In genomic region chr5:19880859-19881436, GRCh38 we compare ENCODE assay signal across 1 cellular context.
TF ChIP-seq lines count a peak whose summit lies in the region.

No MANE protein-coding gene starts in this region.

TF ChIP-seq in H1, 55 proteins besides CTCF, POLR2A, EP300 and RAD21 (continued from another document):
- TF ChIP-seq, protein P1, sequence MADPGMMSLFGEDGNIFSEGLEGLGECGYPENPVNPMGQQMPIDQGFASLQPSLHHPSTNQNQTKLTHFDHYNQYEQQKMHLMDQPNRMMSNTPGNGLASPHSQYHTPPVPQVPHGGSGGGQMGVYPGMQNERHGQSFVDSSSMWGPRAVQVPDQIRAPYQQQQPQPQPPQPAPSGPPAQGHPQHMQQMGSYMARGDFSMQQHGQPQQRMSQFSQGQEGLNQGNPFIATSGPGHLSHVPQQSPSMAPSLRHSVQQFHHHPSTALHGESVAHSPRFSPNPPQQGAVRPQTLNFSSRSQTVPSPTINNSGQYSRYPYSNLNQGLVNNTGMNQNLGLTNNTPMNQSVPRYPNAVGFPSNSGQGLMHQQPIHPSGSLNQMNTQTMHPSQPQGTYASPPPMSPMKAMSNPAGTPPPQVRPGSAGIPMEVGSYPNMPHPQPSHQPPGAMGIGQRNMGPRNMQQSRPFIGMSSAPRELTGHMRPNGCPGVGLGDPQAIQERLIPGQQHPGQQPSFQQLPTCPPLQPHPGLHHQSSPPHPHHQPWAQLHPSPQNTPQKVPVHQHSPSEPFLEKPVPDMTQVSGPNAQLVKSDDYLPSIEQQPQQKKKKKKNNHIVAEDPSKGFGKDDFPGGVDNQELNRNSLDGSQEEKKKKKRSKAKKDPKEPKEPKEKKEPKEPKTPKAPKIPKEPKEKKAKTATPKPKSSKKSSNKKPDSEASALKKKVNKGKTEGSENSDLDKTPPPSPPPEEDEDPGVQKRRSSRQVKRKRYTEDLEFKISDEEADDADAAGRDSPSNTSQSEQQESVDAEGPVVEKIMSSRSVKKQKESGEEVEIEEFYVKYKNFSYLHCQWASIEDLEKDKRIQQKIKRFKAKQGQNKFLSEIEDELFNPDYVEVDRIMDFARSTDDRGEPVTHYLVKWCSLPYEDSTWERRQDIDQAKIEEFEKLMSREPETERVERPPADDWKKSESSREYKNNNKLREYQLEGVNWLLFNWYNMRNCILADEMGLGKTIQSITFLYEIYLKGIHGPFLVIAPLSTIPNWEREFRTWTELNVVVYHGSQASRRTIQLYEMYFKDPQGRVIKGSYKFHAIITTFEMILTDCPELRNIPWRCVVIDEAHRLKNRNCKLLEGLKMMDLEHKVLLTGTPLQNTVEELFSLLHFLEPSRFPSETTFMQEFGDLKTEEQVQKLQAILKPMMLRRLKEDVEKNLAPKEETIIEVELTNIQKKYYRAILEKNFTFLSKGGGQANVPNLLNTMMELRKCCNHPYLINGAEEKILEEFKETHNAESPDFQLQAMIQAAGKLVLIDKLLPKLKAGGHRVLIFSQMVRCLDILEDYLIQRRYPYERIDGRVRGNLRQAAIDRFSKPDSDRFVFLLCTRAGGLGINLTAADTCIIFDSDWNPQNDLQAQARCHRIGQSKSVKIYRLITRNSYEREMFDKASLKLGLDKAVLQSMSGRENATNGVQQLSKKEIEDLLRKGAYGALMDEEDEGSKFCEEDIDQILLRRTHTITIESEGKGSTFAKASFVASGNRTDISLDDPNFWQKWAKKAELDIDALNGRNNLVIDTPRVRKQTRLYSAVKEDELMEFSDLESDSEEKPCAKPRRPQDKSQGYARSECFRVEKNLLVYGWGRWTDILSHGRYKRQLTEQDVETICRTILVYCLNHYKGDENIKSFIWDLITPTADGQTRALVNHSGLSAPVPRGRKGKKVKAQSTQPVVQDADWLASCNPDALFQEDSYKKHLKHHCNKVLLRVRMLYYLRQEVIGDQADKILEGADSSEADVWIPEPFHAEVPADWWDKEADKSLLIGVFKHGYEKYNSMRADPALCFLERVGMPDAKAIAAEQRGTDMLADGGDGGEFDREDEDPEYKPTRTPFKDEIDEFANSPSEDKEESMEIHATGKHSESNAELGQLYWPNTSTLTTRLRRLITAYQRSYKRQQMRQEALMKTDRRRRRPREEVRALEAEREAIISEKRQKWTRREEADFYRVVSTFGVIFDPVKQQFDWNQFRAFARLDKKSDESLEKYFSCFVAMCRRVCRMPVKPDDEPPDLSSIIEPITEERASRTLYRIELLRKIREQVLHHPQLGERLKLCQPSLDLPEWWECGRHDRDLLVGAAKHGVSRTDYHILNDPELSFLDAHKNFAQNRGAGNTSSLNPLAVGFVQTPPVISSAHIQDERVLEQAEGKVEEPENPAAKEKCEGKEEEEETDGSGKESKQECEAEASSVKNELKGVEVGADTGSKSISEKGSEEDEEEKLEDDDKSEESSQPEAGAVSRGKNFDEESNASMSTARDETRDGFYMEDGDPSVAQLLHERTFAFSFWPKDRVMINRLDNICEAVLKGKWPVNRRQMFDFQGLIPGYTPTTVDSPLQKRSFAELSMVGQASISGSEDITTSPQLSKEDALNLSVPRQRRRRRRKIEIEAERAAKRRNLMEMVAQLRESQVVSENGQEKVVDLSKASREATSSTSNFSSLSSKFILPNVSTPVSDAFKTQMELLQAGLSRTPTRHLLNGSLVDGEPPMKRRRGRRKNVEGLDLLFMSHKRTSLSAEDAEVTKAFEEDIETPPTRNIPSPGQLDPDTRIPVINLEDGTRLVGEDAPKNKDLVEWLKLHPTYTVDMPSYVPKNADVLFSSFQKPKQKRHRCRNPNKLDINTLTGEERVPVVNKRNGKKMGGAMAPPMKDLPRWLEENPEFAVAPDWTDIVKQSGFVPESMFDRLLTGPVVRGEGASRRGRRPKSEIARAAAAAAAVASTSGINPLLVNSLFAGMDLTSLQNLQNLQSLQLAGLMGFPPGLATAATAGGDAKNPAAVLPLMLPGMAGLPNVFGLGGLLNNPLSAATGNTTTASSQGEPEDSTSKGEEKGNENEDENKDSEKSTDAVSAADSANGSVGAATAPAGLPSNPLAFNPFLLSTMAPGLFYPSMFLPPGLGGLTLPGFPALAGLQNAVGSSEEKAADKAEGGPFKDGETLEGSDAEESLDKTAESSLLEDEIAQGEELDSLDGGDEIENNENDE (IDR thresholded peaks at IDR 0.05; ENCODE audit: insufficient replicate concordance, low read length): peak; percentile 97
- no peak for TF ChIP-seq TEAD4 (IDR thresholded peaks at IDR 0.05; ENCODE audit: low read depth, low read length)
- TF ChIP-seq KDM4A (IDR thresholded peaks at IDR 0.05; ENCODE audit: low read depth, low read length, severe bottlenecking): no peak
- TF ChIP-seq GABPA (IDR thresholded peaks at IDR 0.05; ENCODE audit: borderline replicate concordance, insufficient read depth, low read length): no peak
- TF ChIP-seq CTBP2 (IDR thresholded peaks at IDR 0.05; ENCODE audit: borderline replicate concordance, insufficient read depth, insufficient read length, low read length): no peak
- no peak for TF ChIP-seq SRF (IDR thresholded peaks at IDR 0.05; ENCODE audit: low read depth, low read length)
- no peak for TF ChIP-seq NRF1 (IDR thresholded peaks at IDR 0.05; ENCODE audit: low read depth, low read length)
- TF ChIP-seq HDAC2 (IDR thresholded peaks at IDR 0.05; ENCODE audit: borderline replicate concordance in 1 of 2, low read depth in 2 of 2, low read length in 2 of 2): peak; percentile 53 to 90; a peak in 2 of 4 replicates
- no peak for TF ChIP-seq ASH2L (IDR thresholded peaks at IDR 0.05; ENCODE audit: low read length)
- TF ChIP-seq EGR1 (IDR thresholded peaks at IDR 0.05; ENCODE audit: borderline replicate concordance, low read depth, low read length): no peak
- TF ChIP-seq PHF8 (conservative IDR thresholded peaks at IDR 0.05; ENCODE audit: low read depth, low read length): no peak
- TF ChIP-seq RNF2 (IDR thresholded peaks at IDR 0.05; ENCODE audit: borderline replicate concordance, low read depth, low read length, missing control alignments, poor library complexity, severe bottlenecking): no peak
- TF ChIP-seq RXRA (IDR thresholded peaks at IDR 0.05; ENCODE audit: insufficient read depth, low read depth, low read length): no peak
- TF ChIP-seq CEBPB (IDR thresholded peaks at IDR 0.05; ENCODE audit: low read depth, low read length): no peak
- no peak for TF ChIP-seq CBX5 (IDR thresholded peaks at IDR 0.05; ENCODE audit: low read depth, low read length)
- 0 out of 2 replicates have a peak, but pooled peaks have one; percentile 13 for TF ChIP-seq TCF12 (IDR thresholded peaks at IDR 0.05; ENCODE audit: low read depth, low read length)
- no peak for TF ChIP-seq TAF7 (optimal IDR thresholded peaks at IDR 0.05; ENCODE audit: borderline replicate concordance, low read depth, low read length)
- no peak for TF ChIP-seq RBBP5 (IDR thresholded peaks at IDR 0.05; ENCODE audit: borderline replicate concordance, low read depth, low read length)
- TF ChIP-seq SP2 (IDR thresholded peaks at IDR 0.05; ENCODE audit: low read length): no peak
- no peak for TF ChIP-seq ATF3 (IDR thresholded peaks at IDR 0.05; ENCODE audit: insufficient read depth, low read depth, low read length)
- no peak for TF ChIP-seq BRCA1 (IDR thresholded peaks at IDR 0.05; ENCODE audit: low read depth, low read length)
- TF ChIP-seq TBP (IDR thresholded peaks at IDR 0.05; ENCODE audit: low read depth, low read length): no peak
- no peak for TF ChIP-seq YY1 (IDR thresholded peaks at IDR 0.05; ENCODE audit: low read depth, low read length)
- no peak for TF ChIP-seq KDM5A (IDR thresholded peaks at IDR 0.05; ENCODE audit: low read length)
- no peak for TF ChIP-seq MAFK (IDR thresholded peaks at IDR 0.05; ENCODE audit: low read depth, low read length)
- TF ChIP-seq SP1 (IDR thresholded peaks at IDR 0.05; ENCODE audit: low read depth, low read length): 0 out of 2 replicates have a peak, but pooled peaks have one; percentile 39
- TF ChIP-seq POU5F1 (IDR thresholded peaks at IDR 0.05; ENCODE audit: low read depth, low read length): no peak
- no peak for TF ChIP-seq MAX (IDR thresholded peaks at IDR 0.05)
- no peak for TF ChIP-seq HDAC6 (IDR thresholded peaks at IDR 0.05; ENCODE audit: low read depth, low read length)
- TF ChIP-seq JUND (IDR thresholded peaks at IDR 0.05; ENCODE audit: low read length): no peak
- TF ChIP-seq JUN (IDR thresholded peaks at IDR 0.05; ENCODE audit: low read depth, low read length): no peak
- no peak for TF ChIP-seq KDM1A (IDR thresholded peaks at IDR 0.05; ENCODE audit: borderline replicate concordance, low read length)
- no peak for TF ChIP-seq CREB1 (IDR thresholded peaks at IDR 0.05)
- TF ChIP-seq NANOG (IDR thresholded peaks at IDR 0.05; ENCODE audit: insufficient read depth, low read depth, low read length, poor library complexity, severe bottlenecking): peak; percentile 58
- TF ChIP-seq CHD1 (IDR thresholded peaks at IDR 0.05; ENCODE audit: low read depth, low read length): no peak
- no peak for TF ChIP-seq SIX5 (IDR thresholded peaks at IDR 0.05; ENCODE audit: low read depth, low read length)
- TF ChIP-seq CHD2 (IDR thresholded peaks at IDR 0.05; ENCODE audit: low read length): no peak
- TF ChIP-seq USF2 (IDR thresholded peaks at IDR 0.05; ENCODE audit: low read length): no peak
- TF ChIP-seq TAF1 (IDR thresholded peaks at IDR 0.05; ENCODE audit: low read depth, low read length): no peak
- no peak for TF ChIP-seq RFX5 (IDR thresholded peaks at IDR 0.05; ENCODE audit: borderline replicate concordance, low read depth, low read length)
- TF ChIP-seq BCL11A (IDR thresholded peaks at IDR 0.05; ENCODE audit: low read depth in 2 of 2, low read length in 2 of 2): peak; percentile 96 to 97
- TF ChIP-seq POLR2AphosphoS5 (IDR thresholded peaks at IDR 0.05; ENCODE audit: low read depth, low read length): no peak
- no peak for TF ChIP-seq SIRT6 (IDR thresholded peaks at IDR 0.05; ENCODE audit: low read length)
- no peak for TF ChIP-seq SAP30 (IDR thresholded peaks at IDR 0.05; ENCODE audit: insufficient read depth, insufficient replicate concordance, low read length)
- TF ChIP-seq SUZ12 (IDR thresholded peaks at IDR 0.05; ENCODE audit: low read length): no peak
- TF ChIP-seq, protein P2, sequence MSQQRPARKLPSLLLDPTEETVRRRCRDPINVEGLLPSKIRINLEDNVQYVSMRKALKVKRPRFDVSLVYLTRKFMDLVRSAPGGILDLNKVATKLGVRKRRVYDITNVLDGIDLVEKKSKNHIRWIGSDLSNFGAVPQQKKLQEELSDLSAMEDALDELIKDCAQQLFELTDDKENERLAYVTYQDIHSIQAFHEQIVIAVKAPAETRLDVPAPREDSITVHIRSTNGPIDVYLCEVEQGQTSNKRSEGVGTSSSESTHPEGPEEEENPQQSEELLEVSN (IDR thresholded peaks at IDR 0.05): no peak
